In the genomic region with DNA sequence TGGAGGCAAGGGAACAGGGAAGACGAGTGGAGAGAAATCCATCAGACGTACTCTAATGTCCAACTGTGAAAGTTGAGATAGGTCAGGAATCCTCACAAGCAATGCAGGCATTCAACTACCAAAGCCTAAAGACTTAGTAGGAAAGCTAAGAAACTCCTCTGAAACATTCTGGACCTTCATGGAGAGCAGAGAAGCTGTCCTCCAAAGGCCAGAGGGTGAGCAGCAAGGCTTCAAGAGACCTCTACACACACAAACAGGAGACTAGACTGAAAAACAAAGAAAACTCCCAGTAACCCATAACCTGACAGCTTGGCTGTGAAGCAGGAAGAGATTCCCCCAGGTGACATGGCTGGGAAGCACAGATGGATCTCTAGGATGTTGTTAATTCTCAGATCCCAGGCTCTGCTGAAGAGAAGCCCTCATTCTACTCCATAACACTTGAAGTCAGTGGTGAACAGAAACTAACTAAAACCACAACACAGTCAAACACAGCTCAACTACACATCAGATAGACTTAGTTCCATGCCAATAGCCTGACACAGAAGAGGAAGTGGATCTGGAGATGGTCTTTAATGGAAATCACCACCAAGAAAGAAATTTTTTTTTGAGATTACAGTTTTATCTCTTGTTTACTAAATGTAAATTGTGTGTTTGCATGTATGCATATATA, we compare ENCODE assay signal across 1 cellular context.
A peak's percentile ranks its signal among the peaks of the same experiment; 100 is the strongest.
TF ChIP-seq lines count a peak whose summit lies in the region.

No MANE protein-coding gene starts in this region.

TF ChIP-seq in K562, 482 proteins besides CTCF, POLR2A, EP300 and RAD21 (continued from another document):
- TF ChIP-seq, protein P1, sequence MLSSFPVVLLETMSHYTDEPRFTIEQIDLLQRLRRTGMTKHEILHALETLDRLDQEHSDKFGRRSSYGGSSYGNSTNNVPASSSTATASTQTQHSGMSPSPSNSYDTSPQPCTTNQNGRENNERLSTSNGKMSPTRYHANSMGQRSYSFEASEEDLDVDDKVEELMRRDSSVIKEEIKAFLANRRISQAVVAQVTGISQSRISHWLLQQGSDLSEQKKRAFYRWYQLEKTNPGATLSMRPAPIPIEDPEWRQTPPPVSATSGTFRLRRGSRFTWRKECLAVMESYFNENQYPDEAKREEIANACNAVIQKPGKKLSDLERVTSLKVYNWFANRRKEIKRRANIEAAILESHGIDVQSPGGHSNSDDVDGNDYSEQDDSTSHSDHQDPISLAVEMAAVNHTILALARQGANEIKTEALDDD (IDR thresholded peaks at IDR 0.05): peak; percentile 96
- TF ChIP-seq KDM4B (IDR thresholded peaks at IDR 0.05; ENCODE audit: borderline replicate concordance in 2 of 2, low read depth in 1 of 2): no peak
- no peak for TF ChIP-seq PHB2 (IDR thresholded peaks at IDR 0.05; ENCODE audit: low read depth)
- no peak for TF ChIP-seq MAFK (IDR thresholded peaks at IDR 0.05; ENCODE audit: low read length)
- TF ChIP-seq HMG20A (CRISPR knock-in tag; conservative IDR thresholded peaks at IDR 0.05): no peak
- no peak for TF ChIP-seq CBX3 (IDR thresholded peaks at IDR 0.05; ENCODE audit: borderline replicate concordance in 1 of 2, low read length in 2 of 2)
- no peak for TF ChIP-seq KDM5B (IDR thresholded peaks at IDR 0.05; ENCODE audit: insufficient replicate concordance, low read depth, low read length)
- no peak for TF ChIP-seq SREBF2 (CRISPR knock-in tag; IDR thresholded peaks at IDR 0.05)
- no peak for TF ChIP-seq SMAD4 (CRISPR knock-in tag; conservative IDR thresholded peaks at IDR 0.05)
- 0 out of 2 replicates have a peak, but pooled peaks have one; percentile 19 for TF ChIP-seq SMARCA4 (IDR thresholded peaks at IDR 0.05)
- TF ChIP-seq GATAD2B (IDR thresholded peaks at IDR 0.05; ENCODE audit: borderline replicate concordance): no peak
- no peak for TF ChIP-seq TRIM28 (IDR thresholded peaks at IDR 0.05)
- TF ChIP-seq KAT8 (IDR thresholded peaks at IDR 0.05; ENCODE audit: low read depth): no peak
- no peak for TF ChIP-seq KDM2B (CRISPR knock-in tag; IDR thresholded peaks at IDR 0.05)
